In genomic region chr2:234178309-234179030, GRCh38 we compare ENCODE assay signal across 13 cellular contexts.
A peak's percentile ranks its signal among the peaks of the same experiment; 100 is the strongest.
DNase-seq lines count a peak whose midpoint lies in the region; ATAC-seq and TF ChIP-seq lines count a peak whose summit lies in the region.
"Had no signal": no experiment of that assay in that cellular context is flagged by ENCODE, and none has a peak within 500 bp of the region (broad histone marks: within the 10 kb centered on the region; RNA-seq: fewer than 3 reads in every experiment).

No MANE protein-coding gene starts in this region.

- no peak for TF ChIP-seq CTCF in A673 (conservative IDR thresholded peaks at IDR 0.05; ENCODE audit: low read depth, low read length)

- ATAC-seq in GM21360 (IDR thresholded peaks at IDR 0.05; ENCODE audit: unreplicated experiment) (no peak), GM21528 (IDR thresholded peaks at IDR 0.05; ENCODE audit: low FRiP score, unreplicated experiment) (no peak), GM18873 (IDR thresholded peaks at IDR 0.05; ENCODE audit: low FRiP score, unreplicated experiment) (no peak)

- no peaks in the 10 kb centered on the region for H3K9me3 ChIP-seq in A673 (ENCODE audit: low read depth, low read length, poor library complexity, severe bottlenecking)
- H3K9me3 ChIP-seq: spleen had no signal

- no peaks in the 10 kb centered on the region for H3K4me1 ChIP-seq in A673 (ENCODE audit: insufficient read depth, low read length, poor library complexity, severe bottlenecking)
- H3K4me1 ChIP-seq: spleen had no signal

- DNase-seq in Caki2 (ENCODE audit: low read depth) (peak; percentile 71), HCEC 1CT (peak; percentile 5), amniotic epithelial cell (ENCODE audit: low read depth) (peak; percentile 23), left kidney (ENCODE audit: low read depth, low spot score) (peak; percentile 50), A673 (ENCODE audit: low spot score) (no peak)
- DNase-seq: activated CD4-positive, alpha-beta T cell treated with anti-CD3 and anti-CD28 coated beads, Interleukin-2, amount 50 U/mL, for 4 hours; effector memory CD4-positive, alpha-beta T cell; naive B cell; NCI-H2081 treated with DMSO at 0.1 percent for 48 hours; spleen had no signal

- POLR2A ChIA-PET in A673 (lab: Charles Lee; ENCODE audit: low non-redundant PET) = no interaction called here

- no peaks in the 10 kb centered on the region for H3K36me3 ChIP-seq in A673 (ENCODE audit: insufficient read depth, low read length, poor library complexity, severe bottlenecking)
- H3K36me3 ChIP-seq: spleen had no signal

- CTCF ChIA-PET in A673 (lab: Charles Lee) = no interaction called here

- no peak overlapping the region for H3K4me3 ChIP-seq in A673 (ENCODE audit: low read depth, low read length, poor library complexity, severe bottlenecking)
- H3K4me3 ChIP-seq: spleen had no signal

- in situ Hi-C loops in Caki2 (cut with HindIII; ENCODE audit: low pct_unique_long_range_greater_than_20kb, low sequenced_read_pairs) = no loop called here

- H3K27me3 ChIP-seq in A673 (replicated peaks; ENCODE audit: insufficient read depth, low read depth, low read length, poor library complexity) = peaks cover 36% of the 10 kb centered on the region

- intact Hi-C loops in A673 (cut with micrococcal nuclease; ENCODE audit: unreplicated experiment) = no loop called here

- no peak overlapping the region for H3K27ac ChIP-seq in A673 (ENCODE audit: low read depth, low read length, poor library complexity, severe bottlenecking)
- H3K27ac ChIP-seq: spleen had no signal

- BruUV-seq in A673 (replicated peaks; lab: Mats Ljungman, UMichigan) = no TSS peak
